In the genomic region with DNA sequence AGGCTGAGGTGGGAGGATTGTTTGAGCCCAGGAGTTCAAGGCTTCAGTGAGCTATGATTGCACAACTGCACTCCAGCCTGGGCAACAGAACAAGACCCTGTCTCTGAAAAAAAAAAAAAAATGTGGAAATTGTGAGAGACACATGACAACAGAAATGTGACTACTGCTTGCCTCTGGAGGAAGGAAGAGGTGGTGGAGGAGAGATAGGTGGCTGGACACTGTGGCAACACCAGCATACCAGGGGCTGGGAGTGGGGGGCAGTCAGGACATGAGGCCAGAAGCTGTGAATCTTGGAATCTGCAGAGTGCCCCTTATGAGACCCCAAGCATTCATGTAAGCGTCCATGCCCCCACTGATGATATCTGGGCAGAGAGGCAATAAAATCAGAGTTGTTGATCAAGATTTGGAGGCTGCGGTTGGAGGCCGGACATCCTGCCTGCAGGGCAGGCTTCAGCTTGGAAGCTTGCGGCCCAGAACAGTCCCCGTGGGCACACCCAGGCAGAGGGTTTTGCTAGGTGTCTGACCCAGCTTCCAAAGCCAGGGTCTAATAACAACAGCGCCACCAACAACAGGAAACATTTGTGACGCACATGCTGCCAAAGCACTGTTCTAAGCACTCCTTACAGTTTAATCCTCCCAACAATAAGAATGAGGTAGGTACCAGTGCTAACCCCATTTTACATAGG, we compare ENCODE assay signal across 9 cellular contexts. TPM values are rescaled to one million over a fixed set of nuclear protein-coding genes. Genes with fewer than 3 reads are reported as not detected.
DNase-seq lines count a peak whose midpoint lies in the region; TF ChIP-seq lines count a peak whose summit lies in the region.
"Had no signal": no experiment of that assay in that cellular context is flagged by ENCODE, and none has a peak within 500 bp of the region (broad histone marks: within the 10 kb centered on the region; RNA-seq: fewer than 3 reads in every experiment).

No MANE protein-coding gene starts in this region.

- no peak for TF ChIP-seq CTCF in right atrium auricular region (IDR thresholded peaks at IDR 0.05)
- no peak for TF ChIP-seq CTCF in WERI-Rb-1 (IDR thresholded peaks at IDR 0.05; ENCODE audit: low read depth, low read length)

- H3K27me3 ChIP-seq in right atrium auricular region, result no peaks in the 10 kb centered on the region
- H3K27me3 ChIP-seq in WERI-Rb-1 (ENCODE audit: insufficient read depth, low read depth, severe bottlenecking), result no peaks in the 10 kb centered on the region

- no peaks in the 10 kb centered on the region for H3K36me3 ChIP-seq in right atrium auricular region
- no peaks in the 10 kb centered on the region for H3K36me3 ChIP-seq in WERI-Rb-1

- H3K27ac ChIP-seq in right atrium auricular region (peak overlapping the region; percentile 51 to 66), WERI-Rb-1 (no peak overlapping the region)

- H3K4me3 ChIP-seq in right atrium auricular region (no peak overlapping the region), WERI-Rb-1 (ENCODE audit: low read depth, low read length) (no peak overlapping the region)

- peaks cover 0 to 31% of the 10 kb centered on the region in 2 donors for H3K4me1 ChIP-seq in right atrium auricular region

- DNase-seq in MV-4-11 (lab: John Stamatoyannopoulos, UW), result peak; percentile 34
- peak; percentile 45 for DNase-seq in activated T-cell treated with anti-CD3 and anti-CD28 coated beads for 4 hours
- peak; percentile 78 for DNase-seq in right atrium auricular region (ENCODE audit: low spot score)
- DNase-seq in stimulated activated CD8-positive, alpha-beta memory T cell treated with anti-CD3 and anti-CD28 coated beads, Interleukin-7, amount 100 ng/mL, for 4 hours (ENCODE audit: low read depth in 2 of 2), result peak; percentile 60 to 67
- DNase-seq in RKO (ENCODE audit: low spot score), result no peak
- no peak for DNase-seq in WERI-Rb-1
- no peak for DNase-seq in NCI-H748 treated with DMSO at 0.1 percent for 48 hours (lab: John Stamatoyannopoulos, UW)
- no peak for DNase-seq in NCI-H2196 (lab: John Stamatoyannopoulos, UW; ENCODE audit: unreplicated experiment)
- DNase-seq: NCI-H774 had no signal

- H3K9me3 ChIP-seq in right atrium auricular region, result no peaks in the 10 kb centered on the region
- no peaks in the 10 kb centered on the region for H3K9me3 ChIP-seq in WERI-Rb-1 (ENCODE audit: severe bottlenecking)

RNA-seq across cellular contexts. Expression of gene FAM187B, which starts 16.9 kb away (rescaled TPM):
- total RNA-seq in right atrium auricular region, result not detected

RNA-seq across cellular contexts. Expression of gene LSR, which starts 37.1 kb away (rescaled TPM):
- total RNA-seq in right atrium auricular region, result 10 to 100 TPM in 1 of 2 donors, 1 to 10 TPM in 1; 7.6 to 20.1 TPM

RNA-seq across cellular contexts. Expression of gene USF2, which starts 57.1 kb away (rescaled TPM):
- total RNA-seq in right atrium auricular region, result 100 to 1,000 TPM; 130 to 180 TPM

RNA-seq across cellular contexts. Expression of gene FXYD5, which starts 57.2 kb away (rescaled TPM):
- total RNA-seq in right atrium auricular region, result 10 to 100 TPM; 31.3 to 77.7 TPM

Comparison
In these comparisons a context has a peak if more than half of its experiments do, and no peak if none do; other contexts are left out.
1. DNase-seq: peak in MV-4-11 (single experiment), activated T-cell treated with anti-CD3 and anti-CD28 coated beads for 4 hours (single experiment), right atrium auricular region (single experiment) and stimulated activated CD8-positive, alpha-beta memory T cell treated with anti-CD3 and anti-CD28 coated beads, Interleukin-7, amount 100 ng/mL, for 4 hours (2 of 2); none in RKO (single experiment), WERI-Rb-1 (single experiment), NCI-H748 treated with DMSO at 0.1 percent for 48 hours (single experiment) and NCI-H2196 (single experiment).